ENCODE assay signal across 13 cellular contexts in genomic region chr18:70181015-70181414, GRCh38. TPM values are rescaled to one million over a fixed set of nuclear protein-coding genes. Genes with fewer than 3 reads are reported as not detected.
DNase-seq lines count a peak whose midpoint lies in the region; ATAC-seq, FAIRE-seq and TF ChIP-seq lines count a peak whose summit lies in the region.
"Had no signal": no experiment of that assay in that cellular context is flagged by ENCODE, and none has a peak within 500 bp of the region (broad histone marks: within the 10 kb centered on the region; RNA-seq: fewer than 3 reads in every experiment).

No MANE protein-coding gene starts in this region.

- CTCF ChIA-PET in Calu3 (lab: Charles Lee): no interaction called here
- CTCF ChIA-PET in endothelial cell of umbilical vein (lab: Charles Lee): interaction anchor here (1.0 to 1.5 kb wide), 2 partner anchors 15 to 253 kb away, joined by 4 to 7 read pairs; no protein-coding TSS in a partner anchor

- H3K36me3 ChIP-seq in endothelial cell of umbilical vein (ENCODE audit: control insufficient read depth in 2 of 2, extremely low read depth in 1 of 2, insufficient read depth in 2 of 2, low read length in 2 of 2) (peaks cover 0 to 2% of the 10 kb centered on the region in 2 experiments), osteoblast (ENCODE audit: insufficient read depth, low read length) (no peaks in the 10 kb centered on the region), pancreas (no peaks in the 10 kb centered on the region)

- no peaks in the 10 kb centered on the region for H4K20me1 ChIP-seq in endothelial cell of umbilical vein (replicated peaks; ENCODE audit: control insufficient read depth, extremely low read depth, insufficient read depth, low read length)
- H4K20me1 ChIP-seq in osteoblast (ENCODE audit: insufficient read depth, low read length): no peaks in the 10 kb centered on the region

- H3K27ac Mint-ChIP-seq in Calu3 (ENCODE audit: unreplicated experiment): peak overlapping the region; percentile 63
- H3K27ac Mint-ChIP-seq: naive thymus-derived CD4-positive, alpha-beta T cell; WTC11 had no signal

- no peak for TF ChIP-seq POLR2A in endothelial cell of umbilical vein (IDR thresholded peaks at IDR 0.05; ENCODE audit: low read depth, low read length)

- H3K4me1 Mint-ChIP-seq in Calu3 (ENCODE audit: low read depth, unreplicated experiment): peaks cover 24% of the 10 kb centered on the region
- H3K4me1 Mint-ChIP-seq: WTC11 had no signal

- H2AFZ ChIP-seq in endothelial cell of umbilical vein (ENCODE audit: low read depth, low read length) (no peak overlapping the region), osteoblast (ENCODE audit: low read length) (no peak overlapping the region)

- H3K4me1 ChIP-seq in endothelial cell of umbilical vein (ENCODE audit: control insufficient read depth, extremely low read depth, insufficient read depth, low read length) (peaks cover 19% of the 10 kb centered on the region), osteoblast (ENCODE audit: insufficient read depth, low read length) (peaks cover 31% of the 10 kb centered on the region), pancreas (no peaks in the 10 kb centered on the region)

- H3K4me3 ChIP-seq in endothelial cell of umbilical vein (replicated peaks in 1 of 3; ENCODE audit: insufficient read depth in 1 of 3, low read depth in 1 of 3, low read length in 3 of 3) (no peak overlapping the region), osteoblast (ENCODE audit: insufficient read depth, low read length) (peak overlapping the region; percentile 37), pancreas (no peak overlapping the region)

- POLR2A ChIA-PET in endothelial cell of umbilical vein (lab: Charles Lee): no interaction called here

- H3K27ac ChIP-seq in endothelial cell of umbilical vein (ENCODE audit: insufficient read depth, low read depth, low read length) (no peak overlapping the region), osteoblast (ENCODE audit: low read depth, low read length) (peak overlapping the region; percentile 72), pancreas (no peak overlapping the region)

- FAIRE-seq in endothelial cell of umbilical vein (lab: Jason Lieb, UNC) (peak; percentile 47), pancreas (lab: Jason Lieb, UNC) (no peak)
- FAIRE-seq: colon had no signal

- no peaks in the 10 kb centered on the region for H3K9me3 ChIP-seq in endothelial cell of umbilical vein (replicated peaks; ENCODE audit: control insufficient read depth, insufficient read depth, low read length)
- H3K9me3 ChIP-seq in osteoblast (ENCODE audit: low read depth, low read length): no peaks in the 10 kb centered on the region
- H3K9me3 ChIP-seq in pancreas: no peaks in the 10 kb centered on the region

- 92 to 97% methylated on average over 1 of the region's 1 CpG for WGBS in pancreas, 2 donors

- H3K9me1 ChIP-seq in endothelial cell of umbilical vein (replicated peaks; ENCODE audit: control insufficient read depth, extremely low read depth, insufficient read depth, low read length): no peaks in the 10 kb centered on the region

- intact Hi-C loops in Calu3 (cut with micrococcal nuclease; ENCODE audit: unreplicated experiment): no loop called here
- intact Hi-C loops in endothelial cell of umbilical vein (cut with micrococcal nuclease): no loop called here
- intact Hi-C loops in pancreas (cut with DNase I): loop anchor here in 1 of 3 donors (10.0 kb wide), 1 partner anchor 46 kb away; no protein-coding TSS in a partner anchor

- dilution Hi-C loops in endothelial cell of umbilical vein (cut with MboI; ENCODE audit: extremely low pct_ligation_motif_present, low sequenced_read_pairs): no loop called here

- no peaks in the 10 kb centered on the region for H3K27me3 Mint-ChIP-seq in Calu3 (ENCODE audit: unreplicated experiment)
- H3K27me3 Mint-ChIP-seq: naive thymus-derived CD4-positive, alpha-beta T cell had no signal

- H3K4me3 Mint-ChIP-seq in Calu3 (ENCODE audit: low read depth, unreplicated experiment): no peak overlapping the region
- H3K4me3 Mint-ChIP-seq: naive thymus-derived CD4-positive, alpha-beta T cell; WTC11 had no signal

- BruUV-seq in Calu3 (replicated peaks; lab: Mats Ljungman, UMichigan) (no TSS peak), endothelial cell of umbilical vein (replicated peaks; lab: Mats Ljungman, UMichigan) (no TSS peak)

- no peak overlapping the region for H3K9ac ChIP-seq in endothelial cell of umbilical vein (replicated peaks; ENCODE audit: extremely low read depth, insufficient read depth, low read length)

- H3K4me2 ChIP-seq in endothelial cell of umbilical vein (ENCODE audit: insufficient read depth, low read length) (peak overlapping the region; percentile 31), osteoblast (ENCODE audit: insufficient read depth, low read length) (peak overlapping the region; percentile 76)

- H3K9me3 Mint-ChIP-seq in Calu3 (ENCODE audit: low read depth, unreplicated experiment): no peaks in the 10 kb centered on the region
- H3K9me3 Mint-ChIP-seq: naive thymus-derived CD4-positive, alpha-beta T cell; WTC11 had no signal

- peaks cover 3% of the 10 kb centered on the region for H3K79me2 ChIP-seq in endothelial cell of umbilical vein (ENCODE audit: control insufficient read depth, insufficient read depth, low read length)
- peaks cover 3% of the 10 kb centered on the region for H3K79me2 ChIP-seq in osteoblast (ENCODE audit: insufficient read depth, low read length)

- no peak for TF ChIP-seq CTCF in Calu3 (IDR thresholded peaks at IDR 0.05; ENCODE audit: unreplicated experiment)
- no peak for TF ChIP-seq CTCF in endothelial cell of umbilical vein (IDR thresholded peaks at IDR 0.05; ENCODE audit: extremely low read depth in 1 of 2, insufficient read depth in 1 of 2, low read depth in 1 of 2, low read length in 2 of 2)
- no peak for TF ChIP-seq CTCF in osteoblast (IDR thresholded peaks at IDR 0.05; ENCODE audit: extremely low read depth, low read depth, low read length)
- TF ChIP-seq CTCF in pancreas (IDR thresholded peaks at IDR 0.05): no peak

- ATAC-seq in HG03175 (IDR thresholded peaks at IDR 0.05; ENCODE audit: unreplicated experiment): no peak
- ATAC-seq in pancreas: no peak
- ATAC-seq: naive thymus-derived CD4-positive, alpha-beta T cell; WTC11 had no signal

- no peaks in the 10 kb centered on the region for H3K27me3 ChIP-seq in endothelial cell of umbilical vein (ENCODE audit: control insufficient read depth in 2 of 2, insufficient read depth in 2 of 2, low read length in 2 of 2)
- no peaks in the 10 kb centered on the region for H3K27me3 ChIP-seq in osteoblast (ENCODE audit: insufficient read depth, low read length)
- H3K27me3 ChIP-seq in pancreas: no peaks in the 10 kb centered on the region

- H3K36me3 Mint-ChIP-seq in Calu3 (ENCODE audit: insufficient read depth, unreplicated experiment): peaks cover 6% of the 10 kb centered on the region

- peak; percentile 5 for DNase-seq in Calu3
- DNase-seq in NCI-H460 (ENCODE audit: extremely low read depth, low read depth): peak; percentile 22
- DNase-seq in endothelial cell of umbilical vein (ENCODE audit: low read depth, low spot score): peak; percentile 35
- DNase-seq in osteoblast (ENCODE audit: insufficient read length, low spot score, missing footprints): no peak
- no peak for DNase-seq in mesenteric fat pad (ENCODE audit: low spot score)
- DNase-seq in SK-N-DZ (ENCODE audit: low spot score): no peak
- no peak for DNase-seq in pancreas
- DNase-seq: DMS79 treated with DMSO at 0.1 percent for 48 hours; naive thymus-derived CD4-positive, alpha-beta T cell; NCI-H146 had no signal

TF ChIP-seq in endothelial cell of umbilical vein, 7 proteins besides CTCF, POLR2A, EP300 and RAD21:
- TF ChIP-seq GATA2 (IDR thresholded peaks at IDR 0.05; ENCODE audit: insufficient read depth, insufficient read length, low read depth, low read length) (no peak), MYC (IDR thresholded peaks at IDR 0.05; ENCODE audit: low read depth, low read length) (no peak), FOS (IDR thresholded peaks at IDR 0.05; ENCODE audit: borderline replicate concordance, insufficient read depth, low read length) (peak; percentile 11), POLR2AphosphoS5 (IDR thresholded peaks at IDR 0.05; ENCODE audit: insufficient read depth, low read depth, low read length) (peak; percentile 20), JUN (IDR thresholded peaks at IDR 0.05; ENCODE audit: borderline replicate concordance, insufficient read depth, insufficient read length, low read depth) (peak; percentile 33), EZH2 (IDR thresholded peaks at IDR 0.05; ENCODE audit: borderline replicate concordance, low read depth, low read length, severe bottlenecking) (no peak), MAX (IDR thresholded peaks at IDR 0.05; ENCODE audit: insufficient read depth, insufficient read length) (no peak)

RNA-seq across cellular contexts. Expression of gene RTTN, which starts 24.5 kb away (rescaled TPM):
- total RNA-seq in Calu3 (2022) (20.4 and 22.7 TPM in 2 replicates), endothelial cell of umbilical vein (16.7 and 17.4 TPM in 2 replicates), osteoblast (11.2 and 15.6 TPM in 2 replicates), mesenteric fat pad (8.1 TPM), pancreas (1 to 10 TPM; 3.2 to 7.2 (median 4.5) TPM)
- total RNA-seq in NCI-H460 (2014; rRNA removed; shearing (Covaris generic)): 12.0 and 12.6 TPM in 2 replicates
- polyA plus RNA-seq in NCI-H460 (2014; cell fraction: nucleus; rRNA removed): 18.1 and 20.5 TPM in 2 replicates
- polyA plus RNA-seq in endothelial cell of umbilical vein (2.9 and 3.1 TPM in 2 replicates), pancreas (1 to 10 TPM; 2.5 to 5.9 TPM)
- polyA plus RNA-seq in endothelial cell of umbilical vein (2011; cell fraction: cytosol; rRNA removed): 3.3 and 3.6 TPM in 2 replicates
- polyA plus RNA-seq in endothelial cell of umbilical vein (2011; cell fraction: nucleus; rRNA removed): 20.7 and 24.0 TPM in 2 replicates
- 3.3 and 6.5 TPM in 2 replicates for polyA plus RNA-seq in endothelial cell of umbilical vein (2012)
- 20.7 and 25.0 TPM in 2 replicates for polyA minus RNA-seq in endothelial cell of umbilical vein
- 10.5 TPM for polyA minus RNA-seq in endothelial cell of umbilical vein (2011; cell fraction: cytosol; rRNA and poly(A)+ RNA removed)
- 81.7 and 144 TPM in 2 replicates for polyA minus RNA-seq in endothelial cell of umbilical vein (2011; cell fraction: nucleus; rRNA and poly(A)+ RNA removed)
- polyA plus RNA-seq in SK-N-DZ (2014; cell fraction: cytosol; rRNA removed): 14.7 and 16.4 TPM in 2 replicates
- polyA plus RNA-seq in SK-N-DZ (2014; cell fraction: nucleus; rRNA removed): 21.4 and 26.9 TPM in 2 replicates

Comparison
In these comparisons a context has a peak if more than half of its experiments do, and no peak if none do; other contexts are left out.
1. DNase-seq: peak in Calu3 (single experiment), NCI-H460 (single experiment) and endothelial cell of umbilical vein (single experiment); none in osteoblast (single experiment), mesenteric fat pad (single experiment), SK-N-DZ (single experiment) and pancreas (0 of 6).